Comparison of ENCODE assay signal across 18 cellular contexts in genomic region chr15:66858423-66859207, GRCh38.
A peak's percentile ranks its signal among the peaks of the same experiment; 100 is the strongest.
DNase-seq lines count a peak whose midpoint lies in the region; FAIRE-seq and TF ChIP-seq lines count a peak whose summit lies in the region.
"Had no signal": no experiment of that assay in that cellular context is flagged by ENCODE, and none has a peak within 500 bp of the region (broad histone marks: within the 10 kb centered on the region; RNA-seq: fewer than 3 reads in every experiment).

No MANE protein-coding gene starts in this region.

- H3K9ac ChIP-seq in adipocyte (ENCODE audit: low read length) = no peak overlapping the region

- DNase-seq in activated CD8-positive, alpha-beta memory T cell treated with anti-CD3 and anti-CD28 coated beads, Interleukin-2, amount 50 U/mL, for 48 hours = peak; percentile 0
- no peak for DNase-seq in activated CD8-positive, alpha-beta memory T cell treated with anti-CD3 and anti-CD28 coated beads for 24 hours
- DNase-seq in adipocyte (ENCODE audit: low read depth) (peak; percentile 62), fibroblast of the aortic adventitia (ENCODE audit: low read depth) (peak; percentile 91), NCI-H1105 treated with DMSO at 0.1 percent for 48 hours (lab: John Stamatoyannopoulos, UW) (no peak), NCI-H2029 (lab: John Stamatoyannopoulos, UW) (no peak), GM12891 (ENCODE audit: insufficient read length, low spot score) (no peak), GM12892 (ENCODE audit: insufficient read length) (no peak)
- DNase-seq: C1 segment of cervical spinal cord, KBM-7, MV-4-11, NCI-H1417 treated with DMSO at 0.1 percent for 48 hours, NCI-H1930, NCI-H2171, NCI-H82 had no signal

- no peaks in the 10 kb centered on the region for H3K27me3 ChIP-seq in adipocyte (replicated peaks; ENCODE audit: control insufficient read depth, insufficient read depth, low read length)
- H3K27me3 ChIP-seq: SJSA1 had no signal

- H3K36me3 ChIP-seq in adipocyte (ENCODE audit: control insufficient read depth, insufficient read depth, low read length, severe bottlenecking) = peaks cover 17% of the 10 kb centered on the region
- H3K36me3 ChIP-seq: HAP-1 had no signal

- H3K4me1 ChIP-seq in adipocyte (ENCODE audit: control insufficient read depth, insufficient read depth, low read length) = peaks cover 51% of the 10 kb centered on the region
- H3K4me1 ChIP-seq: HAP-1 had no signal

- no peak for TF ChIP-seq CTCF in fibroblast of the aortic adventitia (IDR thresholded peaks at IDR 0.05; ENCODE audit: insufficient read depth, low read length)

- TF ChIP-seq POLR2A in GM12891 (IDR thresholded peaks at IDR 0.05; ENCODE audit: low read depth, low read length) (no peak), GM12892 (IDR thresholded peaks at IDR 0.05; ENCODE audit: low read depth, low read length) (no peak)

- H3K4me3 ChIP-seq in adipocyte (ENCODE audit: low read length) (no peak overlapping the region), fibroblast of the aortic adventitia (ENCODE audit: low read depth, low read length) (no peak overlapping the region)
- H3K4me3 ChIP-seq: HAP-1, PC-9, SJSA1 had no signal

- no peaks in the 10 kb centered on the region for H3K9me3 ChIP-seq in adipocyte (ENCODE audit: control insufficient read depth, low read length)
- H3K9me3 ChIP-seq: HAP-1, SJSA1 had no signal

- no peak for FAIRE-seq in GM12891 (lab: Jason Lieb, UNC)
- FAIRE-seq in GM12892 (lab: Jason Lieb, UNC) = no peak

TF ChIP-seq in GM12891, 5 proteins besides CTCF, POLR2A, EP300 and RAD21:
- TF ChIP-seq TAF1 (IDR thresholded peaks at IDR 0.05; ENCODE audit: low read depth, low read length) = no peak
- TF ChIP-seq POLR2AphosphoS5 (IDR thresholded peaks at IDR 0.05; ENCODE audit: low read depth, low read length) = no peak
- no peak for TF ChIP-seq PAX5 (IDR thresholded peaks at IDR 0.05; ENCODE audit: insufficient read depth, low read length, severe bottlenecking)
- TF ChIP-seq SPI1 (IDR thresholded peaks at IDR 0.05; ENCODE audit: low read depth, low read length) = no peak
- TF ChIP-seq POU2F2 (IDR thresholded peaks at IDR 0.05; ENCODE audit: low read depth, low read length) = no peak

Comparison
In these comparisons a context has a peak if more than half of its experiments do, and no peak if none do; other contexts are left out.
1. DNase-seq: peak in activated CD8-positive, alpha-beta memory T cell treated with anti-CD3 and anti-CD28 coated beads, Interleukin-2, amount 50 U/mL, for 48 hours (single experiment), adipocyte (single experiment) and fibroblast of the aortic adventitia (single experiment); none in activated CD8-positive, alpha-beta memory T cell treated with anti-CD3 and anti-CD28 coated beads for 24 hours (single experiment), NCI-H1105 treated with DMSO at 0.1 percent for 48 hours (single experiment), NCI-H2029 (single experiment), GM12891 (single experiment) and GM12892 (single experiment).